Comparison of ENCODE assay signal across 9 cellular contexts in the genomic region with DNA sequence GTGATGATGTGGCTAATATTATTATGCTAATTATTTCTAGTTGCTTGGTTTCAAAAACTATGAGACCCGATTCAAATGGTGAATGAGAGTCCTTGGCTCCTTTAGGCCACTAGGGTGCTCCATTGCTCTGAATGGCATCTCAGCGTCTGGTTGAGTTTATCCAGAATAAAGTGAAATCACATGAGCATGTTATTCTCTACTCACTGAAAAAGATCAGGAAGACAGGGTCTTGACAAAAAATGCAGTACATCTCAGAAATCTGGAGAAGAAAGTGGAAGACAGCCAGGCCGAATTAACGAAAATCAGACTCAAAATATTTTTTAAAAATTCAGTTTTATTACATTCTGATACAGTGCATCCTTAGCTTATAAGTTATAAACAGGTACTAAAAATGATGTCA.
DNase-seq lines count a peak whose midpoint lies in the region; ATAC-seq and TF ChIP-seq lines count a peak whose summit lies in the region.
"Had no signal": no experiment of that assay in that cellular context is flagged by ENCODE, and none has a peak within 500 bp of the region (broad histone marks: within the 10 kb centered on the region; RNA-seq: fewer than 3 reads in every experiment).

No MANE protein-coding gene starts in this region.

- BruUV-seq in MCF 10A (replicated peaks; lab: Mats Ljungman, UMichigan): no TSS peak

- H3K4me1 Mint-ChIP-seq in MCF 10A (ENCODE audit: insufficient read depth, unreplicated experiment): peaks cover 30% of the 10 kb centered on the region

- peak; percentile 76 for TF ChIP-seq CTCF in MCF 10A (IDR thresholded peaks at IDR 0.05; ENCODE audit: unreplicated experiment)
- peak; percentile 52 to 59 (median 54) for TF ChIP-seq CTCF in uterus (IDR thresholded peaks at IDR 0.05)

- CTCF ChIA-PET in MCF 10A (lab: Yijun Ruan, JAX): interaction anchor here (0.6 to 2.7 kb wide), 31 partner anchors 9 to 991 kb away, joined by 3 to 30 read pairs (median 4); no protein-coding TSS in a partner anchor

- no peaks in the 10 kb centered on the region for H3K4me1 ChIP-seq in uterus

- H3K4me3 ChIP-seq in uterus: no peak overlapping the region

- DNase-seq in Daoy (ENCODE audit: low read depth): peak; percentile 35
- peak; percentile 47 for DNase-seq in NCI-H510A treated with DMSO at 0.1 percent for 48 hours (lab: John Stamatoyannopoulos, UW)
- peak; percentile 72 for DNase-seq in MCF 10A (ENCODE audit: unreplicated experiment)
- DNase-seq in kidney glomerular epithelial cell (lab: John Stamatoyannopoulos, UW): peak; percentile 45
- peak in 1 of 2 donors; percentile 29 for DNase-seq in uterus
- DNase-seq in ureter (ENCODE audit: low spot score): no peak

- TF ChIP-seq POLR2A in uterus (IDR thresholded peaks at IDR 0.05): no peak

- no peak overlapping the region for H3K4me3 Mint-ChIP-seq in MCF 10A (ENCODE audit: unreplicated experiment)
- H3K4me3 Mint-ChIP-seq: activated naive CD8-positive, alpha-beta T cell had no signal

- no peak overlapping the region for H3K27ac Mint-ChIP-seq in MCF 10A (ENCODE audit: low read depth, unreplicated experiment)
- H3K27ac Mint-ChIP-seq: activated naive CD8-positive, alpha-beta T cell had no signal

- H3K36me3 Mint-ChIP-seq in MCF 10A (ENCODE audit: insufficient read depth, unreplicated experiment): no peaks in the 10 kb centered on the region
- H3K36me3 Mint-ChIP-seq: activated naive CD8-positive, alpha-beta T cell had no signal

- H3K27ac ChIP-seq in uterus: no peak overlapping the region

- no peaks in the 10 kb centered on the region for H3K9me3 Mint-ChIP-seq in MCF 10A (ENCODE audit: unreplicated experiment)

- H3K27me3 ChIP-seq in uterus: peaks cover 0 to 6% of the 10 kb centered on the region in 2 donors

- no peaks in the 10 kb centered on the region for H3K27me3 Mint-ChIP-seq in MCF 10A (ENCODE audit: insufficient read depth, unreplicated experiment)

- H3K9me3 ChIP-seq in uterus: no peaks in the 10 kb centered on the region

- POLR2A ChIA-PET in MCF 10A (lab: Yijun Ruan, JAX): interaction anchor here (0.6 to 4.5 kb wide), 14 partner anchors 10 to 906 kb away, joined by 3 to 49 read pairs (median 8); no protein-coding TSS in a partner anchor

- H3K36me3 ChIP-seq in uterus: no peaks in the 10 kb centered on the region

- intact Hi-C loops in MCF 10A (cut with micrococcal nuclease): loop anchor here (1.0 to 5.0 kb wide), 8 partner anchors 112 to 964 kb away; no protein-coding TSS in a partner anchor
- intact Hi-C loops in uterus (cut with DNase I; ENCODE audit: low total_unique reads): no loop called here

- ATAC-seq in GM19351 (IDR thresholded peaks at IDR 0.05; ENCODE audit: unreplicated experiment): peak; percentile 94
- ATAC-seq in HG03175 (IDR thresholded peaks at IDR 0.05; ENCODE audit: unreplicated experiment): peak; percentile 92
